ENCODE assay signal across 1 cellular context in genomic region chr2:105858868-105859693, GRCh38.
TF ChIP-seq lines count a peak whose summit lies in the region.

No MANE protein-coding gene starts in this region.

TF ChIP-seq in GM23338, 12 proteins besides CTCF, POLR2A, EP300 and RAD21 (continued from another document):
- TF ChIP-seq, protein P1, sequence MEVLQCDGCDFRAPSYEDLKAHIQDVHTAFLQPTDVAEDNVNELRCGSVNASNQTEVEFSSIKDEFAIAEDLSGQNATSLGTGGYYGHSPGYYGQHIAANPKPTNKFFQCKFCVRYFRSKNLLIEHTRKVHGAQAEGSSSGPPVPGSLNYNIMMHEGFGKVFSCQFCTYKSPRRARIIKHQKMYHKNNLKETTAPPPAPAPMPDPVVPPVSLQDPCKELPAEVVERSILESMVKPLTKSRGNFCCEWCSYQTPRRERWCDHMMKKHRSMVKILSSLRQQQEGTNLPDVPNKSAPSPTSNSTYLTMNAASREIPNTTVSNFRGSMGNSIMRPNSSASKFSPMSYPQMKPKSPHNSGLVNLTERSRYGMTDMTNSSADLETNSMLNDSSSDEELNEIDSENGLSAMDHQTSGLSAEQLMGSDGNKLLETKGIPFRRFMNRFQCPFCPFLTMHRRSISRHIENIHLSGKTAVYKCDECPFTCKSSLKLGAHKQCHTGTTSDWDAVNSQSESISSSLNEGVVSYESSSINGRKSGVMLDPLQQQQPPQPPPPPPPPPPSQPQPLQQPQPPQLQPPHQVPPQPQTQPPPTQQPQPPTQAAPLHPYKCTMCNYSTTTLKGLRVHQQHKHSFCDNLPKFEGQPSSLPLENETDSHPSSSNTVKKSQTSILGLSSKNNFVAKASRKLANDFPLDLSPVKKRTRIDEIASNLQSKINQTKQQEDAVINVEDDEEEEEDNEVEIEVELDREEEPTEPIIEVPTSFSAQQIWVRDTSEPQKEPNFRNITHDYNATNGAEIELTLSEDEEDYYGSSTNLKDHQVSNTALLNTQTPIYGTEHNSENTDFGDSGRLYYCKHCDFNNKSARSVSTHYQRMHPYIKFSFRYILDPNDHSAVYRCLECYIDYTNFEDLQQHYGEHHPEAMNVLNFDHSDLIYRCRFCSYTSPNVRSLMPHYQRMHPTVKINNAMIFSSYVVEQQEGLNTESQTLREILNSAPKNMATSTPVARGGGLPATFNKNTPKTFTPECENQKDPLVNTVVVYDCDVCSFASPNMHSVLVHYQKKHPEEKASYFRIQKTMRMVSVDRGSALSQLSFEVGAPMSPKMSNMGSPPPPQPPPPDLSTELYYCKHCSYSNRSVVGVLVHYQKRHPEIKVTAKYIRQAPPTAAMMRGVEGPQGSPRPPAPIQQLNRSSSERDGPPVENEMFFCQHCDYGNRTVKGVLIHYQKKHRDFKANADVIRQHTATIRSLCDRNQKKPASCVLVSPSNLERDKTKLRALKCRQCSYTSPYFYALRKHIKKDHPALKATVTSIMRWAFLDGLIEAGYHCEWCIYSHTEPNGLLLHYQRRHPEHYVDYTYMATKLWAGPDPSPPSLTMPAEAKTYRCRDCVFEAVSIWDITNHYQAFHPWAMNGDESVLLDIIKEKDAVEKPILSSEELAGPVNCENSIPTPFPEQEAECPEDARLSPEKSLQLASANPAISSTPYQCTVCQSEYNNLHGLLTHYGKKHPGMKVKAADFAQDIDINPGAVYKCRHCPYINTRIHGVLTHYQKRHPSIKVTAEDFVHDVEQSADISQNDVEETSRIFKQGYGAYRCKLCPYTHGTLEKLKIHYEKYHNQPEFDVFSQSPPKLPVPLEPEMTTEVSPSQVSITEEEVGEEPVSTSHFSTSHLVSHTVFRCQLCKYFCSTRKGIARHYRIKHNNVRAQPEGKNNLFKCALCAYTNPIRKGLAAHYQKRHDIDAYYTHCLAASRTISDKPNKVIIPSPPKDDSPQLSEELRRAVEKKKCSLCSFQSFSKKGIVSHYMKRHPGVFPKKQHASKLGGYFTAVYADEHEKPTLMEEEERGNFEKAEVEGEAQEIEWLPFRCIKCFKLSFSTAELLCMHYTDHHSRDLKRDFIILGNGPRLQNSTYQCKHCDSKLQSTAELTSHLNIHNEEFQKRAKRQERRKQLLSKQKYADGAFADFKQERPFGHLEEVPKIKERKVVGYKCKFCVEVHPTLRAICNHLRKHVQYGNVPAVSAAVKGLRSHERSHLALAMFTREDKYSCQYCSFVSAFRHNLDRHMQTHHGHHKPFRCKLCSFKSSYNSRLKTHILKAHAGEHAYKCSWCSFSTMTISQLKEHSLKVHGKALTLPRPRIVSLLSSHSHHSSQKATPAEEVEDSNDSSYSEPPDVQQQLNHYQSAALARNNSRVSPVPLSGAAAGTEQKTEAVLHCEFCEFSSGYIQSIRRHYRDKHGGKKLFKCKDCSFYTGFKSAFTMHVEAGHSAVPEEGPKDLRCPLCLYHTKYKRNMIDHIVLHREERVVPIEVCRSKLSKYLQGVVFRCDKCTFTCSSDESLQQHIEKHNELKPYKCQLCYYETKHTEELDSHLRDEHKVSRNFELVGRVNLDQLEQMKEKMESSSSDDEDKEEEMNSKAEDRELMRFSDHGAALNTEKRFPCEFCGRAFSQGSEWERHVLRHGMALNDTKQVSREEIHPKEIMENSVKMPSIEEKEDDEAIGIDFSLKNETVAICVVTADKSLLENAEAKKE (CRISPR knock-in tag; IDR thresholded peaks at IDR 0.05): no peak
- TF ChIP-seq JUNB (IDR thresholded peaks at IDR 0.05; ENCODE audit: unreplicated experiment) (no peak), EZH2 (IDR thresholded peaks at IDR 0.05; ENCODE audit: low read depth, unreplicated experiment) (no peak), POLR2AphosphoS5 (IDR thresholded peaks at IDR 0.05; ENCODE audit: low read depth) (no peak), NANOG (IDR thresholded peaks at IDR 0.05; ENCODE audit: borderline replicate concordance) (no peak)
- TF ChIP-seq, protein P2, sequence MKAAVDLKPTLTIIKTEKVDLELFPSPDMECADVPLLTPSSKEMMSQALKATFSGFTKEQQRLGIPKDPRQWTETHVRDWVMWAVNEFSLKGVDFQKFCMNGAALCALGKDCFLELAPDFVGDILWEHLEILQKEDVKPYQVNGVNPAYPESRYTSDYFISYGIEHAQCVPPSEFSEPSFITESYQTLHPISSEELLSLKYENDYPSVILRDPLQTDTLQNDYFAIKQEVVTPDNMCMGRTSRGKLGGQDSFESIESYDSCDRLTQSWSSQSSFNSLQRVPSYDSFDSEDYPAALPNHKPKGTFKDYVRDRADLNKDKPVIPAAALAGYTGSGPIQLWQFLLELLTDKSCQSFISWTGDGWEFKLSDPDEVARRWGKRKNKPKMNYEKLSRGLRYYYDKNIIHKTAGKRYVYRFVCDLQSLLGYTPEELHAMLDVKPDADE (IDR thresholded peaks at IDR 0.05): no peak
TF ChIP-seq in GM23338: peak in this region for 0.
